Comparison of ENCODE assay signal across 23 cellular contexts in the genomic region with DNA sequence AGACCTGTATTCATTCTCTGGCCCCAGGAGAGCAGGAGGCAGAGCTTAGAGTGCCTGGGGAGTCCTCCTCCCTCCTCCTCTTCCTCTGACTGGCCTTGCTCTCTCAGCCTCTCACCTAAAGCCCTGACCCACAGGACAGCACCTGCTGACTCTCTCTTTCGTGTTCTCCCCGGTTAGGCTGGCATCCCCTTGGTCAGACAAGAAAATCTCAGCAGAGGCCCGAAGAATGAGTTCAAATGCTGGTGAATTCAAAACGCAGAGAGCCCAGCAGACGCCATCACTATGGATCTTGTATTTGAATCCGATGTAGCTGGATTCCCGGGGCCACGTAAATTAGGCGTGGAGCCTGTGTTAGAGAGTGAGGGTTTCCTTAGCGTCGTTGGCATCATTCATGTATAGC.
"Had no signal": no experiment of that assay in that cellular context is flagged by ENCODE, and none has a peak within 500 bp of the region (broad histone marks: within the 10 kb centered on the region; RNA-seq: fewer than 3 reads in every experiment).

No MANE protein-coding gene starts in this region.

- ATAC-seq: heart left ventricle; natural killer cell; psoas muscle; sciatic nerve; stimulated activated naive B cell treated with anti-CD40 and anti-IgM and Interleukin-4, amounts not matched to agents 10 μg/mL and 1 μg/mL and 100 μg/mL, for 72 hours; stimulated activated naive CD8-positive, alpha-beta T cell treated with anti-CD3 and anti-CD28 coated beads, Interleukin-15, amount 100 ng/mL, for 72 hours had no signal

- H3K4me1 ChIP-seq: pancreas, spleen, testis had no signal

- H3K9me3 ChIP-seq: pancreas, psoas muscle, spleen, testis, tibial nerve had no signal

- H3K27ac ChIP-seq: psoas muscle, spleen, testis had no signal

- H3K36me3 Mint-ChIP-seq: mesothelial cell of epicardium; natural killer cell; stimulated activated naive B cell treated with anti-CD40 and anti-IgM and Interleukin-4, amounts not matched to agents 10 μg/mL and 1 μg/mL and 100 μg/mL, for 72 hours had no signal

- H3K36me3 ChIP-seq: heart left ventricle, pancreas, spleen, tibial nerve had no signal

- H3K27me3 Mint-ChIP-seq: stimulated activated naive B cell treated with anti-CD40 and anti-IgM and Interleukin-4, amounts not matched to agents 10 μg/mL and 1 μg/mL and 100 μg/mL, for 72 hours; stimulated activated naive CD8-positive, alpha-beta T cell treated with anti-CD3 and anti-CD28 coated beads, Interleukin-15, amount 100 ng/mL, for 72 hours had no signal

- H3K27me3 ChIP-seq: heart left ventricle, pancreas, spleen, testis, tibial nerve had no signal

- H3K4me3 ChIP-seq: coronary artery, heart left ventricle, pancreas, psoas muscle, spleen, testis, tibial nerve had no signal

- DNase-seq: effector CD4-positive, alpha-beta T cell; endodermal cell; erythroblast; foreskin melanocyte; heart left ventricle; hippocampal formation; mammary epithelial cell; natural killer cell; occipital lobe; pancreas; psoas muscle; retina; spleen; stimulated activated CD4-positive, alpha-beta T cell treated with anti-CD3 and anti-CD28 coated beads, Interleukin-15, amount 100 ng/mL, for 24 hours; stimulated activated CD4-positive, alpha-beta T cell treated with anti-CD3 and anti-CD28 coated beads, Interleukin-1b, Interleukin-23, amount 100 ng/mL, for 48 hours; stimulated activated CD4-positive, alpha-beta T cell treated with anti-CD3 and anti-CD28 coated beads, Interleukin-4, amount 100 ng/mL, for 24 hours; stimulated activated naive B cell treated with anti-CD40 and anti-IgM and Interleukin-4, amounts not matched to agents 10 μg/mL and 1 μg/mL and 100 μg/mL, for 72 hours; stimulated activated naive CD8-positive, alpha-beta T cell treated with anti-CD3 and anti-CD28 coated beads, Interleukin-15, amount 100 ng/mL, for 72 hours; testis had no signal

- H3K9me3 Mint-ChIP-seq: endodermal cell; natural killer cell; stimulated activated naive B cell treated with anti-CD40 and anti-IgM and Interleukin-4, amounts not matched to agents 10 μg/mL and 1 μg/mL and 100 μg/mL, for 72 hours; stimulated activated naive CD8-positive, alpha-beta T cell treated with anti-CD3 and anti-CD28 coated beads, Interleukin-15, amount 100 ng/mL, for 72 hours had no signal

- H3K27ac Mint-ChIP-seq: endodermal cell; mesothelial cell of epicardium; natural killer cell; stimulated activated naive CD8-positive, alpha-beta T cell treated with anti-CD3 and anti-CD28 coated beads, Interleukin-15, amount 100 ng/mL, for 72 hours had no signal

- H3K4me1 Mint-ChIP-seq: endodermal cell; natural killer cell; stimulated activated naive CD8-positive, alpha-beta T cell treated with anti-CD3 and anti-CD28 coated beads, Interleukin-15, amount 100 ng/mL, for 72 hours had no signal

- H3K4me3 Mint-ChIP-seq: endodermal cell; mesothelial cell of epicardium; natural killer cell; stimulated activated naive B cell treated with anti-CD40 and anti-IgM and Interleukin-4, amounts not matched to agents 10 μg/mL and 1 μg/mL and 100 μg/mL, for 72 hours; stimulated activated naive CD8-positive, alpha-beta T cell treated with anti-CD3 and anti-CD28 coated beads, Interleukin-15, amount 100 ng/mL, for 72 hours had no signal
